ENCODE assay signal across 11 cellular contexts in the genomic region with DNA sequence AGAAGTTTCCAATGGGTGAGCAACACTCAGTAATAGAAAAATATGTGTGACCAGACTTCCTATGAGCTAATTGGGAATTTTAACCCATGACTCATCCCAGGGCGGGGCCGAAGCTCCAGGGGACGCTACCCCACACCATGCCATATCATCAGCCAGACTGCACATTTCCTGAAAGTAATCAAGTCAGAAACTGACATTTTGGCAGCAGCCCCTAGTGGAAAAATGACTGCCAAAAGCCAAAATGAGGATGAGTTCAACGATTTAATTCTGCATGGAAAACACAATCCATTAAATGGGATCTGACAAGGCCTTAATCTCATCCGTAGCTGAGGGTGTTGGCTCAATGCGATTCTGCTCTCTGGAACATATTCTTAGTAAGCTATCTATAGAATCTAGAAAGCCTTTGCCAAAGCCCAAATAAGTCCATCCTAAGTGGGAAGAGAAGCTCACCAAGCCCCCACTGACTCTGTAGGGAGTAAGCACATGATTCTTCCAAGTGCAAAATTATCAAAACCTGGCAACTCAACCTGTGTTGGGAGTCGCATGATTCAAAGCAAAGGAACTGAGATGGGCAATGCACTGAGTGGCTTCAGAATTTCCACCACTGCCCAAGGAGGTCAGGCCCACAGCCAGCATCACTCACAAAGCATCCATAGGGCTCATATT.
DNase-seq lines count a peak whose midpoint lies in the region; ATAC-seq, FAIRE-seq and TF ChIP-seq lines count a peak whose summit lies in the region.
"Had no signal": no experiment of that assay in that cellular context is flagged by ENCODE, and none has a peak within 500 bp of the region (broad histone marks: within the 10 kb centered on the region; RNA-seq: fewer than 3 reads in every experiment).

No MANE protein-coding gene starts in this region.

- H3K4me3 Mint-ChIP-seq in activated T-cell treated with anti-CD3 and anti-CD28 coated beads, Interleukin-2, amount 50 U/mL, for 24 hours, result no peak overlapping the region
- H3K4me3 Mint-ChIP-seq: IgD-negative memory B cell had no signal

- POLR2A ChIA-PET in A549 (lab: Yijun Ruan, JAX) (no interaction called here), OCI-LY7 (lab: Charles Lee) (no interaction called here)

- H3K27me3 ChIP-seq in colonic mucosa, result no peaks in the 10 kb centered on the region
- H3K27me3 ChIP-seq in WERI-Rb-1 (ENCODE audit: insufficient read depth, low read depth, severe bottlenecking), result no peaks in the 10 kb centered on the region
- H3K27me3 ChIP-seq: BLaER1 treated with 17β-estradiol and CSF1 and Interleukin-3, amounts not matched to agents 10 nM and 100 nM had no signal

- peaks cover 30% of the 10 kb centered on the region for H3K4me1 ChIP-seq in A549
- H3K4me1 ChIP-seq in colonic mucosa, result no peaks in the 10 kb centered on the region
- no peaks in the 10 kb centered on the region for H3K4me1 ChIP-seq in OCI-LY7 (ENCODE audit: insufficient read depth, low read length, poor library complexity, severe bottlenecking)

- no peaks in the 10 kb centered on the region for H3K79me2 ChIP-seq in OCI-LY7 (ENCODE audit: insufficient read depth, low read depth, low read length)

- no peaks in the 10 kb centered on the region for H3K9me2 ChIP-seq in OCI-LY7 (ENCODE audit: insufficient read depth, low read length)

- intact Hi-C loops in colonic mucosa (cut with DNase I) (loop anchor here (10.0 kb wide), 2 partner anchors 378 to 418 kb away; no protein-coding TSS in a partner anchor), OCI-LY7 (cut with micrococcal nuclease; ENCODE audit: unreplicated experiment) (no loop called here)

- no peaks in the 10 kb centered on the region for H3K4me1 Mint-ChIP-seq in activated T-cell treated with anti-CD3 and anti-CD28 coated beads, Interleukin-2, amount 50 U/mL, for 24 hours (ENCODE audit: low read depth)
- H3K4me1 Mint-ChIP-seq: IgD-negative memory B cell had no signal

- H3K36me3 ChIP-seq in colonic mucosa, result no peaks in the 10 kb centered on the region
- H3K36me3 ChIP-seq in OCI-LY7 (ENCODE audit: insufficient read depth, low read length), result no peaks in the 10 kb centered on the region
- no peaks in the 10 kb centered on the region; the same call in 1 of the 2 replicates for H3K36me3 ChIP-seq in WERI-Rb-1
- H3K36me3 ChIP-seq: BLaER1 treated with 17β-estradiol and CSF1 and Interleukin-3, amounts not matched to agents 10 nM and 100 nM had no signal

- H3K27ac Mint-ChIP-seq in activated T-cell treated with anti-CD3 and anti-CD28 coated beads, Interleukin-2, amount 50 U/mL, for 24 hours, result no peak overlapping the region
- H3K27ac Mint-ChIP-seq: IgD-negative memory B cell had no signal

- no peak for FAIRE-seq in A549 (lab: Jason Lieb, UNC)

- H2AFZ ChIP-seq in OCI-LY7 (ENCODE audit: low read length), result no peak overlapping the region

- peak overlapping the region; percentile 45 for H3K4me2 ChIP-seq in A549
- H3K4me2 ChIP-seq in OCI-LY7 (ENCODE audit: low read length), result no peak overlapping the region

- TF ChIP-seq CTCF in A549 (IDR thresholded peaks at IDR 0.05) (no peak; the same call in 2 of the 3 replicates), colonic mucosa (IDR thresholded peaks at IDR 0.05) (no peak), OCI-LY7 (conservative IDR thresholded peaks at IDR 0.05; ENCODE audit: low read length) (no peak), WERI-Rb-1 (IDR thresholded peaks at IDR 0.05; ENCODE audit: low read depth, low read length) (no peak)

- no peaks in the 10 kb centered on the region for H3K9me3 Mint-ChIP-seq in activated T-cell treated with anti-CD3 and anti-CD28 coated beads, Interleukin-2, amount 50 U/mL, for 24 hours

- no peaks in the 10 kb centered on the region for H4K20me1 ChIP-seq in OCI-LY7 (ENCODE audit: insufficient read depth, low read length)
- H4K20me1 ChIP-seq: BLaER1 treated with 17β-estradiol and CSF1 and Interleukin-3, amounts not matched to agents 10 nM and 100 nM had no signal

- peak; percentile 79 to 89 for ATAC-seq in A549

- H3K9ac ChIP-seq in colonic mucosa (ENCODE audit: low read depth in 2 of 2, low read length in 2 of 2), result no peak overlapping the region
- H3K9ac ChIP-seq: BLaER1 treated with 17β-estradiol and CSF1 and Interleukin-3, amounts not matched to agents 10 nM and 100 nM had no signal

- H3K4me3 ChIP-seq in A549 (no peak overlapping the region), colonic mucosa (no peak overlapping the region), OCI-LY7 (ENCODE audit: low read depth, low read length, poor library complexity, severe bottlenecking) (no peak overlapping the region), WERI-Rb-1 (ENCODE audit: low read depth, low read length) (no peak overlapping the region)
- H3K4me3 ChIP-seq: BLaER1 treated with 17β-estradiol and CSF1 and Interleukin-3, amounts not matched to agents 10 nM and 100 nM had no signal

- no peaks in the 10 kb centered on the region for H3K36me3 Mint-ChIP-seq in activated T-cell treated with anti-CD3 and anti-CD28 coated beads, Interleukin-2, amount 50 U/mL, for 24 hours (ENCODE audit: low read depth)

- TF ChIP-seq EP300 in A549 (IDR thresholded peaks at IDR 0.05), result peak; percentile 47 to 50; a peak in 2 of 5 replicates

- WGBS in A549 (ENCODE audit: missing lambda C conversion rate), result 17% methylated on average over 7 of the region's 7 CpGs

- no peaks in the 10 kb centered on the region for H3K27me3 Mint-ChIP-seq in activated T-cell treated with anti-CD3 and anti-CD28 coated beads, Interleukin-2, amount 50 U/mL, for 24 hours
- H3K27me3 Mint-ChIP-seq: IgD-negative memory B cell had no signal

- H3K27ac ChIP-seq in A549, result peak overlapping the region; percentile 74 to 85
- no peak overlapping the region for H3K27ac ChIP-seq in colonic mucosa
- no peak overlapping the region for H3K27ac ChIP-seq in OCI-LY7 (ENCODE audit: low read depth, low read length, poor library complexity, severe bottlenecking)
- no peak overlapping the region for H3K27ac ChIP-seq in WERI-Rb-1
- H3K27ac ChIP-seq: BLaER1 treated with 17β-estradiol and CSF1 and Interleukin-3, amounts not matched to agents 10 nM and 100 nM had no signal

- CTCF ChIA-PET in A549 (lab: Yijun Ruan, JAX), result interaction anchor here (0.8 to 7.1 kb wide), 7 partner anchors 7 to 349 kb away, joined by 3 to 30 read pairs (median 5); no protein-coding TSS in a partner anchor
- CTCF ChIA-PET in OCI-LY7 (lab: Charles Lee; ENCODE audit: unreplicated experiment), result no interaction called here

- TF ChIP-seq RAD21 in A549 (conservative IDR thresholded peaks at IDR 0.05 in 1 of 2, IDR thresholded peaks at IDR 0.05 in 1 of 2), result peak; percentile 6 to 28; a peak in 2 of 5 replicates

- BruUV-seq in OCI-LY7 (replicated peaks; lab: Mats Ljungman, UMichigan), result no TSS peak

- no peak for TF ChIP-seq POLR2A in A549 (IDR thresholded peaks at IDR 0.05; ENCODE audit: low read length)

- H3K9me3 ChIP-seq in A549, result no peaks in the 10 kb centered on the region
- no peaks in the 10 kb centered on the region for H3K9me3 ChIP-seq in colonic mucosa
- no peaks in the 10 kb centered on the region for H3K9me3 ChIP-seq in OCI-LY7 (ENCODE audit: low read length)
- H3K9me3 ChIP-seq in WERI-Rb-1 (ENCODE audit: severe bottlenecking), result no peaks in the 10 kb centered on the region

- DNase-seq in A549 (ENCODE audit: low read depth in 1 of 2, low spot score in 1 of 2) (peak; percentile 54 to 86), NCI-H1694 (lab: John Stamatoyannopoulos, UW) (peak; percentile 94), colonic mucosa (peak; percentile 38), lung microvascular endothelial cell (ENCODE audit: low read depth in 2 of 2) (peak; percentile 92 to 98), OCI-LY7 (ENCODE audit: low spot score) (no peak), RPMI8226 (no peak), WERI-Rb-1 (no peak)
- no peak for DNase-seq in activated T-cell treated with anti-CD3 and anti-CD28 coated beads, Interleukin-2, amount 50 U/mL, for 24 hours
- DNase-seq: amygdala had no signal

TF ChIP-seq in A549, 52 proteins besides CTCF, POLR2A, EP300 and RAD21:
- TF ChIP-seq, protein P1, sequence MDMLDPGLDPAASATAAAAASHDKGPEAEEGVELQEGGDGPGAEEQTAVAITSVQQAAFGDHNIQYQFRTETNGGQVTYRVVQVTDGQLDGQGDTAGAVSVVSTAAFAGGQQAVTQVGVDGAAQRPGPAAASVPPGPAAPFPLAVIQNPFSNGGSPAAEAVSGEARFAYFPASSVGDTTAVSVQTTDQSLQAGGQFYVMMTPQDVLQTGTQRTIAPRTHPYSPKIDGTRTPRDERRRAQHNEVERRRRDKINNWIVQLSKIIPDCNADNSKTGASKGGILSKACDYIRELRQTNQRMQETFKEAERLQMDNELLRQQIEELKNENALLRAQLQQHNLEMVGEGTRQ (IDR thresholded peaks at IDR 0.05), result no peak
- TF ChIP-seq HOXA7 (CRISPR knock-in tag; IDR thresholded peaks at IDR 0.05) (no peak), GATA3 (IDR thresholded peaks at IDR 0.05; ENCODE audit: borderline replicate concordance) (peak; percentile 73; the same call in 1 of the 2 replicates), JUNB (IDR thresholded peaks at IDR 0.05) (peak; percentile 61), CEBPB (IDR thresholded peaks at IDR 0.05) (peak in 1 of 2 experiments; percentile 46; a peak in 2 of 4 replicates), SMC3 (IDR thresholded peaks at IDR 0.05) (peak; percentile 27; the same call in 1 of the 3 replicates), ESRRA (IDR thresholded peaks at IDR 0.05; ENCODE audit: borderline replicate concordance, low read length) (no peak), JUN (IDR thresholded peaks at IDR 0.05) (peak in 1 of 2 experiments; percentile 66; a peak in 2 of 5 replicates), FOSL2 (IDR thresholded peaks at IDR 0.05) (peak; percentile 66), FOSL2 (CRISPR knock-in tag; IDR thresholded peaks at IDR 0.05) (peak; percentile 91), MYC (IDR thresholded peaks at IDR 0.05; ENCODE audit: borderline replicate concordance, low read length) (0 out of 2 replicates have a peak, but pooled peaks have one; percentile 29)
- TF ChIP-seq, protein P2, sequence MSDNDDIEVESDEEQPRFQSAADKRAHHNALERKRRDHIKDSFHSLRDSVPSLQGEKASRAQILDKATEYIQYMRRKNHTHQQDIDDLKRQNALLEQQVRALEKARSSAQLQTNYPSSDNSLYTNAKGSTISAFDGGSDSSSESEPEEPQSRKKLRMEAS (IDR thresholded peaks at IDR 0.05), result peak; percentile 71
- TF ChIP-seq, protein P3, sequence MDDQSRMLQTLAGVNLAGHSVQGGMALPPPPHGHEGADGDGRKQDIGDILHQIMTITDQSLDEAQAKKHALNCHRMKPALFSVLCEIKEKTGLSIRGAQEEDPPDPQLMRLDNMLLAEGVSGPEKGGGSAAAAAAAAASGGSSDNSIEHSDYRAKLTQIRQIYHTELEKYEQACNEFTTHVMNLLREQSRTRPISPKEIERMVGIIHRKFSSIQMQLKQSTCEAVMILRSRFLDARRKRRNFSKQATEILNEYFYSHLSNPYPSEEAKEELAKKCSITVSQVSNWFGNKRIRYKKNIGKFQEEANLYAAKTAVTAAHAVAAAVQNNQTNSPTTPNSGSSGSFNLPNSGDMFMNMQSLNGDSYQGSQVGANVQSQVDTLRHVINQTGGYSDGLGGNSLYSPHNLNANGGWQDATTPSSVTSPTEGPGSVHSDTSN (IDR thresholded peaks at IDR 0.05), result 0 out of 2 replicates have a peak, but pooled peaks have one; percentile 28
TF ChIP-seq in A549: peak in this region for 9.

Comparison
In these comparisons a context has a peak if more than half of its experiments do, and no peak if none do; other contexts are left out.
1. DNase-seq: peak in A549 (2 of 2), NCI-H1694 (single experiment), colonic mucosa (single experiment) and lung microvascular endothelial cell (2 of 2); none in OCI-LY7 (single experiment), RPMI8226 (single experiment), WERI-Rb-1 (single experiment) and activated T-cell treated with anti-CD3 and anti-CD28 coated beads, Interleukin-2, amount 50 U/mL, for 24 hours (single experiment).
2. H3K27ac ChIP-seq: peak in A549 (2 of 2); none in colonic mucosa (single experiment), OCI-LY7 (single experiment) and WERI-Rb-1 (single experiment).